Comparison of ENCODE assay signal across 20 cellular contexts in the genomic region with DNA sequence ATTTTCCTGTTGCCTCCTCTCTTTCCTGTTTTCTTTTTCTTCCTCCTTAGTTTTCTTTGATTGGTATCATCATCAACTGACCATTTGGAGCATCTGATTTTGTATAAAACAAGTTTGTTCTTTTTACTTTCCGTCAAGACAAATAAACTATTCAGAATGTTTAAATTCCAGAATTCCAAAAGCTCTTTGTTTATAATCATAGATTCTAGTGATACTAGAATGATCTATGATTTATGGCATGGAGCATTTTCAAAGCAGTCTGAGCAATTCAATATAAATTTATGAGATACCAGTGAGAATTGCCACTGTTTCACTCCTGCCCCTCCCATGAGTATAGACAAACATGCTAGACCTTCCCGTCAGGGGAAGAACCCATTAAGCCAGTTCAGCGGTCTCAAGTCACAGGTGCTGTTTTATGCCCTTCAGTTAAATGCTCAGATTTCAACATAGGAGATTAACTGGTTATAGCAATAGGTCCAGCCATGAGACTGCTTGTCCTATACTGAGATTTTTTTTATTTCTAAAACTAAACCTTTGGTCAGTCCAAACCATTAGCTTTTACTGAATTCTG.
DNase-seq lines count a peak whose midpoint lies in the region; ATAC-seq and TF ChIP-seq lines count a peak whose summit lies in the region.
"Had no signal": no experiment of that assay in that cellular context is flagged by ENCODE, and none has a peak within 500 bp of the region (broad histone marks: within the 10 kb centered on the region; RNA-seq: fewer than 3 reads in every experiment).

No MANE protein-coding gene starts in this region.

- dilution Hi-C loops in IMR-90 (cut with HindIII; ENCODE audit: low sequenced_read_pairs, unreplicated experiment): no loop called here

- H3K4me3 ChIP-seq in IMR-90 (ENCODE audit: insufficient read depth, low read depth, low read length): no peak overlapping the region
- no peak overlapping the region for H3K4me3 ChIP-seq in uterus
- no peak overlapping the region for H3K4me3 ChIP-seq in aorta (ENCODE audit: low read length in 2 of 2)
- H3K4me3 ChIP-seq: HAP-1, lung, upper lobe of left lung had no signal

- H2BK20ac ChIP-seq in IMR-90 (ENCODE audit: low read depth, low read length): no peak overlapping the region

- H2AK9ac ChIP-seq in IMR-90 (replicated peaks; ENCODE audit: low read depth, low read length, poor library complexity): no peak overlapping the region

- H3K27ac ChIP-seq in IMR-90 (ENCODE audit: insufficient read depth, low read length) (no peak overlapping the region), uterus (no peak overlapping the region), aorta (ENCODE audit: low read depth in 1 of 2, low read length in 2 of 2) (no peak overlapping the region)
- H3K27ac ChIP-seq: upper lobe of left lung had no signal

- H3K9me1 ChIP-seq in IMR-90 (ENCODE audit: insufficient read depth, low read length): peaks cover 3% of the 10 kb centered on the region; the same call in 1 of the 2 replicates

- no peak overlapping the region; the same call in 1 of the 2 replicates for H4K5ac ChIP-seq in IMR-90 (ENCODE audit: low read depth, low read length)

- H2AK5ac ChIP-seq in IMR-90 (ENCODE audit: low read depth, low read length): no peak overlapping the region

- 0 out of 2 replicates have a peak overlapping the region, but pooled peaks have one; percentile 34 for H3K23ac ChIP-seq in IMR-90 (ENCODE audit: low read depth, low read length)

- H3K14ac ChIP-seq in IMR-90 (replicated peaks; ENCODE audit: low read depth, low read length): peak overlapping the region; percentile 37; the same call in 1 of the 2 replicates

- H3K18ac ChIP-seq in IMR-90 (ENCODE audit: low read depth, low read length): no peak overlapping the region; the same call in 1 of the 2 replicates

- TF ChIP-seq POLR2A in IMR-90 (IDR thresholded peaks at IDR 0.05; ENCODE audit: low read depth, low read length): no peak
- no peak for TF ChIP-seq POLR2A in uterus (IDR thresholded peaks at IDR 0.05)

- no peak overlapping the region for H4K91ac ChIP-seq in IMR-90 (ENCODE audit: insufficient read depth, low read depth, low read length)

- TF ChIP-seq CTCF in IMR-90 (conservative IDR thresholded peaks at IDR 0.05; ENCODE audit: low read depth, low read length) (no peak), uterus (IDR thresholded peaks at IDR 0.05) (no peak)

- H2BK5ac ChIP-seq in IMR-90 (ENCODE audit: low read depth, low read length, poor library complexity, severe bottlenecking): no peak overlapping the region

- ATAC-seq in IMR-90 (ENCODE audit: low read depth): peak; percentile 56
- no peak for ATAC-seq in aorta (ENCODE audit: low FRiP score)
- ATAC-seq: activated naive CD8-positive, alpha-beta T cell treated with anti-CD3 and anti-CD28 coated beads, Interleukin-2, amount 50 U/mL, for 24 hours had no signal

- no peak overlapping the region for H2BK15ac ChIP-seq in IMR-90 (ENCODE audit: low read depth, low read length)

- H3K36me3 ChIP-seq in IMR-90 (ENCODE audit: control insufficient read depth, insufficient read depth, low read length) (no peaks in the 10 kb centered on the region), uterus (no peaks in the 10 kb centered on the region), aorta (ENCODE audit: control insufficient read depth in 1 of 2, insufficient read depth in 2 of 2, low read length in 1 of 2) (no peaks in the 10 kb centered on the region)
- H3K36me3 ChIP-seq: HAP-1, upper lobe of left lung had no signal

- intact Hi-C loops in IMR-90 (cut with micrococcal nuclease) (no loop called here), posterior vena cava (cut with DNase I) (no loop called here), uterus (cut with DNase I; ENCODE audit: low total_unique reads) (no loop called here), aorta (cut with DNase I) (no loop called here)

- H3K56ac ChIP-seq in IMR-90 (ENCODE audit: extremely low read depth, insufficient read depth, low read length): no peak overlapping the region

- WGBS in IMR-90 (ENCODE audit: extremely low coverage in 2 of 2, insufficient read length in 1 of 2), 2 experiments: 0% methylated on average over 1 of the region's 3 CpGs; no CpG with 5 or more reads in 1 of the 2 experiments
- 92% methylated on average over 3 of the region's 3 CpGs for WGBS in aorta, 2 donors

- no peaks in the 10 kb centered on the region for H3K79me1 ChIP-seq in IMR-90 (ENCODE audit: low read depth in 1 of 2, low read length in 2 of 2)

- H3K27me3 ChIP-seq in IMR-90 (ENCODE audit: control insufficient read depth, insufficient read depth, low read length) (no peaks in the 10 kb centered on the region), uterus (no peaks in the 10 kb centered on the region), aorta (ENCODE audit: control insufficient read depth in 1 of 2, insufficient read depth in 2 of 2, low read length in 1 of 2) (no peaks in the 10 kb centered on the region)
- H3K27me3 ChIP-seq: upper lobe of left lung had no signal

- H3K9ac ChIP-seq in IMR-90 (ENCODE audit: low read depth, low read length): no peak overlapping the region

- peak overlapping the region; percentile 52; the same call in 1 of the 2 replicates for H3K4me2 ChIP-seq in IMR-90 (ENCODE audit: low read depth, low read length)

- POLR2A ChIA-PET in IMR-90 (lab: Charles Lee; ENCODE audit: unreplicated experiment): no interaction called here

- H3K9me3 ChIP-seq in IMR-90 (ENCODE audit: control insufficient read depth, insufficient read depth, low read length): no peaks in the 10 kb centered on the region
- no peaks in the 10 kb centered on the region for H3K9me3 ChIP-seq in uterus
- H3K9me3 ChIP-seq in aorta (ENCODE audit: control insufficient read depth, low read length): no peaks in the 10 kb centered on the region
- H3K9me3 ChIP-seq: HAP-1, upper lobe of left lung had no signal

- DNase-seq in IMR-90 (peak; percentile 30), NCI-H2107 (lab: John Stamatoyannopoulos, UW) (peak; percentile 1), SHP77 treated with DMSO at 0.1 percent for 48 hours (lab: John Stamatoyannopoulos, UW) (peak; percentile 85), left kidney (ENCODE audit: low read depth, low spot score) (peak; percentile 69), posterior vena cava (ENCODE audit: low spot score) (no peak), uterus (no peak), aorta (no peak), ureter (ENCODE audit: low spot score) (no peak)
- DNase-seq: activated CD4-positive, alpha-beta T cell treated with anti-CD3 and anti-CD28 coated beads, Interleukin-2, amount 50 U/mL, for 1 hour; activated CD8-positive, alpha-beta memory T cell treated with anti-CD3 and anti-CD28 coated beads, Interleukin-2, amount 50 U/mL, for 4 hours; activated naive CD8-positive, alpha-beta T cell treated with anti-CD3 and anti-CD28 coated beads, Interleukin-2, amount 50 U/mL, for 24 hours; endodermal cell; Karpas-422; NCI-H146; NCI-H526 treated with DMSO at 0.1 percent for 48 hours; OCI-M1; Right ventricle myocardium superior; upper lobe of left lung had no signal

- H2BK120ac ChIP-seq in IMR-90 (ENCODE audit: low read depth, low read length): no peak overlapping the region

- H3K4ac ChIP-seq in IMR-90 (ENCODE audit: low read depth, low read length): no peak overlapping the region

- H3K4me1 ChIP-seq in IMR-90 (ENCODE audit: control insufficient read depth, insufficient read depth, low read length) (peaks cover 7% of the 10 kb centered on the region; the same call in 1 of the 2 replicates), uterus (no peaks in the 10 kb centered on the region), aorta (ENCODE audit: control insufficient read depth in 1 of 2, insufficient read depth in 2 of 2, low read length in 2 of 2) (no peaks in the 10 kb centered on the region)
- H3K4me1 ChIP-seq: upper lobe of left lung had no signal

- no peak overlapping the region for H4K8ac ChIP-seq in IMR-90 (ENCODE audit: low read depth in 2 of 2, low read length in 2 of 2)

- no peak overlapping the region for H2AFZ ChIP-seq in IMR-90 (replicated peaks; ENCODE audit: low read length, poor library complexity)

- BruUV-seq in IMR-90 (replicated peaks; lab: Mats Ljungman, UMichigan): no TSS peak

- CTCF ChIA-PET in IMR-90 (lab: Yijun Ruan, JAX): no interaction called here

- in situ Hi-C loops in IMR-90 (cut with MboI; ENCODE audit: low sequenced_read_pairs): no loop called here

- TF ChIP-seq RAD21 in IMR-90 (IDR thresholded peaks at IDR 0.05; ENCODE audit: low read length): no peak

- H4K20me1 ChIP-seq in IMR-90 (ENCODE audit: insufficient read depth, low read length): no peaks in the 10 kb centered on the region

TF ChIP-seq in IMR-90, 13 proteins besides CTCF, POLR2A, EP300 and RAD21:
- TF ChIP-seq SMC3 (IDR thresholded peaks at IDR 0.05; ENCODE audit: low read depth, low read length): no peak
- TF ChIP-seq, protein P1, sequence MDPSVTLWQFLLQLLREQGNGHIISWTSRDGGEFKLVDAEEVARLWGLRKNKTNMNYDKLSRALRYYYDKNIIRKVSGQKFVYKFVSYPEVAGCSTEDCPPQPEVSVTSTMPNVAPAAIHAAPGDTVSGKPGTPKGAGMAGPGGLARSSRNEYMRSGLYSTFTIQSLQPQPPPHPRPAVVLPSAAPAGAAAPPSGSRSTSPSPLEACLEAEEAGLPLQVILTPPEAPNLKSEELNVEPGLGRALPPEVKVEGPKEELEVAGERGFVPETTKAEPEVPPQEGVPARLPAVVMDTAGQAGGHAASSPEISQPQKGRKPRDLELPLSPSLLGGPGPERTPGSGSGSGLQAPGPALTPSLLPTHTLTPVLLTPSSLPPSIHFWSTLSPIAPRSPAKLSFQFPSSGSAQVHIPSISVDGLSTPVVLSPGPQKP (IDR thresholded peaks at IDR 0.05; ENCODE audit: borderline replicate concordance, low read depth, low read length): no peak
- no peak for TF ChIP-seq RCOR1 (IDR thresholded peaks at IDR 0.05; ENCODE audit: insufficient replicate concordance, low read length)
- TF ChIP-seq CEBPB (IDR thresholded peaks at IDR 0.05; ENCODE audit: low read depth, low read length): no peak
- no peak for TF ChIP-seq MAFK (IDR thresholded peaks at IDR 0.05; ENCODE audit: low read depth, low read length)
- TF ChIP-seq FOS (IDR thresholded peaks at IDR 0.05; ENCODE audit: low read depth, low read length): no peak
- TF ChIP-seq, protein P2, sequence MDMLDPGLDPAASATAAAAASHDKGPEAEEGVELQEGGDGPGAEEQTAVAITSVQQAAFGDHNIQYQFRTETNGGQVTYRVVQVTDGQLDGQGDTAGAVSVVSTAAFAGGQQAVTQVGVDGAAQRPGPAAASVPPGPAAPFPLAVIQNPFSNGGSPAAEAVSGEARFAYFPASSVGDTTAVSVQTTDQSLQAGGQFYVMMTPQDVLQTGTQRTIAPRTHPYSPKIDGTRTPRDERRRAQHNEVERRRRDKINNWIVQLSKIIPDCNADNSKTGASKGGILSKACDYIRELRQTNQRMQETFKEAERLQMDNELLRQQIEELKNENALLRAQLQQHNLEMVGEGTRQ (IDR thresholded peaks at IDR 0.05; ENCODE audit: low read depth, low read length): no peak

Comparison
In these comparisons a context has a peak if more than half of its experiments do, and no peak if none do; other contexts are left out.
1. DNase-seq: peak in IMR-90 (single experiment), NCI-H2107 (single experiment), SHP77 treated with DMSO at 0.1 percent for 48 hours (single experiment) and left kidney (single experiment); none in posterior vena cava (single experiment), uterus (0 of 2), aorta (0 of 2) and ureter (single experiment).